ENCODE assay signal across 13 cellular contexts in genomic region chr2:61758991-61759390, GRCh38.
DNase-seq lines count a peak whose midpoint lies in the region; ATAC-seq and TF ChIP-seq lines count a peak whose summit lies in the region.
"Had no signal": no experiment of that assay in that cellular context is flagged by ENCODE, and none has a peak within 500 bp of the region (broad histone marks: within the 10 kb centered on the region; RNA-seq: fewer than 3 reads in every experiment).

No MANE protein-coding gene starts in this region.

- CTCF ChIA-PET in RWPE1 (lab: Yijun Ruan, JAX) = no interaction called here

- POLR2A ChIA-PET in RWPE1 (lab: Yijun Ruan, JAX; ENCODE audit: low non-redundant PET) = no interaction called here

- no peaks in the 10 kb centered on the region for H3K9me3 ChIP-seq in subcutaneous abdominal adipose tissue (ENCODE audit: control insufficient read depth in 5 of 5, low read length in 5 of 5)
- H3K9me3 ChIP-seq: body of pancreas, ovary had no signal

- no peaks in the 10 kb centered on the region for H3K9me3 Mint-ChIP-seq in natural killer cell treated with Interleukin-12 subunit alpha and Interleukin-12 subunit beta and Interleukin-15 and Interleukin-18, amount 100 ng/mL, for 72 hours
- H3K9me3 Mint-ChIP-seq in natural killer cell = peaks cover 0 to 2% of the 10 kb centered on the region in 2 donors

- peak overlapping the region; percentile 18 to 21 for H3K27ac Mint-ChIP-seq in natural killer cell treated with Interleukin-12 subunit alpha and Interleukin-12 subunit beta and Interleukin-15 and Interleukin-18, amount 100 ng/mL, for 72 hours
- H3K27ac Mint-ChIP-seq in natural killer cell = no peak overlapping the region
- H3K27ac Mint-ChIP-seq: activated CD4-positive, alpha-beta T cell treated with anti-CD3 and anti-CD28 coated beads for 36 hours; T-helper 1 cell treated with Interleukin-12 subunit alpha and Interleukin-12 subunit beta and Interleukin-4 antibody, amounts not matched to agents 30 μg/mL and 1 μg/mL, for 36 hours had no signal

- H3K27me3 Mint-ChIP-seq in natural killer cell treated with Interleukin-12 subunit alpha and Interleukin-12 subunit beta and Interleukin-15 and Interleukin-18, amount 100 ng/mL, for 72 hours = peaks cover 6 to 7% of the 10 kb centered on the region in 2 donors
- peaks cover 0 to 8% of the 10 kb centered on the region in 2 donors for H3K27me3 Mint-ChIP-seq in natural killer cell (ENCODE audit: low read depth in 2 of 2)
- H3K27me3 Mint-ChIP-seq: activated CD4-positive, alpha-beta T cell treated with anti-CD3 and anti-CD28 coated beads for 36 hours had no signal

- intact Hi-C loops in natural killer cell (cut with micrococcal nuclease) = no loop called here

- no peak for DNase-seq in natural killer cell treated with Interleukin-12 subunit alpha and Interleukin-12 subunit beta and Interleukin-15 and Interleukin-18, amount 100 ng/mL, for 72 hours (ENCODE audit: low spot score)
- DNase-seq in natural killer cell = no peak
- DNase-seq in RWPE1 (ENCODE audit: low spot score) = no peak
- DNase-seq in fibroblast of peridontal ligament (ENCODE audit: extremely low read depth) = peak; percentile 98
- DNase-seq in stimulated activated CD4-positive, alpha-beta T cell treated with anti-CD3 and anti-CD28 coated beads, Interleukin-12 subunit alpha, Interleukin-12 subunit beta, amount 100 ng/mL, for 4 hours = no peak
- DNase-seq: activated CD4-positive, alpha-beta T cell treated with anti-CD3 and anti-CD28 coated beads for 36 hours; activated T-cell treated with anti-CD3 and anti-CD28 coated beads, Interleukin-2, amount 50 U/mL, for 72 hours; body of pancreas; ovary had no signal

- peak; percentile 68 to 74 for ATAC-seq in natural killer cell treated with Interleukin-12 subunit alpha and Interleukin-12 subunit beta and Interleukin-15 and Interleukin-18, amount 100 ng/mL, for 72 hours
- ATAC-seq in natural killer cell (no peak), GM21367 (IDR thresholded peaks at IDR 0.05; ENCODE audit: unreplicated experiment) (no peak), GM18867 (IDR thresholded peaks at IDR 0.05; ENCODE audit: unreplicated experiment) (no peak)
- ATAC-seq: activated CD4-positive, alpha-beta T cell treated with anti-CD3 and anti-CD28 coated beads for 36 hours; activated T-cell treated with anti-CD3 and anti-CD28 coated beads, Interleukin-2, amount 50 U/mL, for 72 hours; body of pancreas had no signal

- H3K36me3 ChIP-seq in subcutaneous abdominal adipose tissue (ENCODE audit: control insufficient read depth in 5 of 5, insufficient read depth in 5 of 5, low read length in 5 of 5) = no peaks in the 10 kb centered on the region
- H3K36me3 ChIP-seq: ovary had no signal

- peak overlapping the region; percentile 85 for H3K27ac ChIP-seq in RWPE1
- peak overlapping the region; percentile 51 for H3K27ac ChIP-seq in subcutaneous abdominal adipose tissue (ENCODE audit: low read depth, low read length)
- H3K27ac ChIP-seq: body of pancreas, ovary had no signal

- peaks cover 0 to 4% (median 0%) of the 10 kb centered on the region in 5 donors for H3K27me3 ChIP-seq in subcutaneous abdominal adipose tissue (ENCODE audit: control insufficient read depth in 5 of 5, insufficient read depth in 4 of 5, low read length in 5 of 5)
- H3K27me3 ChIP-seq: body of pancreas, ovary had no signal

- TF ChIP-seq CTCF in natural killer cell (IDR thresholded peaks at IDR 0.05) (no peak), RWPE1 (conservative IDR thresholded peaks at IDR 0.05; ENCODE audit: low read depth) (no peak)

- H3K4me1 Mint-ChIP-seq in natural killer cell treated with Interleukin-12 subunit alpha and Interleukin-12 subunit beta and Interleukin-15 and Interleukin-18, amount 100 ng/mL, for 72 hours (ENCODE audit: low read depth in 2 of 2) = peaks cover 10 to 17% of the 10 kb centered on the region in 2 donors
- peaks cover 5 to 7% of the 10 kb centered on the region in 2 donors for H3K4me1 Mint-ChIP-seq in natural killer cell

- no peak overlapping the region for H3K4me3 Mint-ChIP-seq in natural killer cell treated with Interleukin-12 subunit alpha and Interleukin-12 subunit beta and Interleukin-15 and Interleukin-18, amount 100 ng/mL, for 72 hours
- H3K4me3 Mint-ChIP-seq in natural killer cell = no peak overlapping the region
- H3K4me3 Mint-ChIP-seq: activated CD4-positive, alpha-beta T cell treated with anti-CD3 and anti-CD28 coated beads for 36 hours; T-helper 1 cell treated with Interleukin-12 subunit alpha and Interleukin-12 subunit beta and Interleukin-4 antibody, amounts not matched to agents 30 μg/mL and 1 μg/mL, for 36 hours had no signal

- no peak overlapping the region for H3K4me3 ChIP-seq in subcutaneous abdominal adipose tissue (ENCODE audit: low read depth in 1 of 5, low read length in 5 of 5)
- H3K4me3 ChIP-seq: body of pancreas, ovary had no signal

- H3K4me1 ChIP-seq in subcutaneous abdominal adipose tissue (ENCODE audit: control insufficient read depth in 5 of 5, insufficient read depth in 5 of 5, low read length in 5 of 5) = peaks cover 0 to 11% (median 3%) of the 10 kb centered on the region in 5 donors
- H3K4me1 ChIP-seq: body of pancreas had no signal

- H3K9ac ChIP-seq in subcutaneous abdominal adipose tissue (ENCODE audit: low read length in 5 of 5) = no peak overlapping the region

- no peaks in the 10 kb centered on the region for H3K36me3 Mint-ChIP-seq in natural killer cell treated with Interleukin-12 subunit alpha and Interleukin-12 subunit beta and Interleukin-15 and Interleukin-18, amount 100 ng/mL, for 72 hours
- H3K36me3 Mint-ChIP-seq in natural killer cell = no peaks in the 10 kb centered on the region

Comparison
In these comparisons a context has a peak if more than half of its experiments do, and no peak if none do; other contexts are left out.
1. ATAC-seq: peak in natural killer cell treated with Interleukin-12 subunit alpha and Interleukin-12 subunit beta and Interleukin-15 and Interleukin-18, amount 100 ng/mL, for 72 hours (2 of 2); none in natural killer cell (0 of 3), GM21367 (single experiment) and GM18867 (single experiment).
2. H3K27ac Mint-ChIP-seq: peak in natural killer cell treated with Interleukin-12 subunit alpha and Interleukin-12 subunit beta and Interleukin-15 and Interleukin-18, amount 100 ng/mL, for 72 hours (2 of 2); none in natural killer cell (0 of 2).